2 cellular contexts compared by ENCODE assay signal in the genomic region with DNA sequence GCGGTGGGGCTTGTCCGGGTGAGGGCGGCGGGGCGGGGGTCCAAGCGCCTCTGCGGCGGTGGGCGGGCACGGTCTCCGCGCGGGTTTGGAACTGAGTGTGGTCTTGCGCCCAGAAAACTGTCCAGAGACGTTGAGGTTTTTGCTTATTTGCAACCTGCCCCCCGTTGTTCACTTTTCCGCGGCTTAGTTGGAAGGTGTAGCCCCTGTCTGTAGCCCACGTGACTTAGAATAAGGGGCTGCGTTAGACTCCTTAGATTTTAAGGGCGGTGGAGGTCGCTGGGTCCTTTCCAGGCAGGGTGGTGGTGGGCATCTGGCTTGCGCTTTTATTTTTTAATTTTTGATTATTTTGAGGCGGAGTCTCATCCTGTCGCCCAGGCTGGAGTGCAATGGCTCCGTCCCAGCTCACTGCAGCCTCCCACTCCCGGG.
TF ChIP-seq lines count a peak whose summit lies in the region.

No MANE protein-coding gene starts in this region.

TF ChIP-seq in HCT116, 20 proteins besides CTCF, POLR2A, EP300 and RAD21 (continued from another document):
- TF ChIP-seq, protein P1, sequence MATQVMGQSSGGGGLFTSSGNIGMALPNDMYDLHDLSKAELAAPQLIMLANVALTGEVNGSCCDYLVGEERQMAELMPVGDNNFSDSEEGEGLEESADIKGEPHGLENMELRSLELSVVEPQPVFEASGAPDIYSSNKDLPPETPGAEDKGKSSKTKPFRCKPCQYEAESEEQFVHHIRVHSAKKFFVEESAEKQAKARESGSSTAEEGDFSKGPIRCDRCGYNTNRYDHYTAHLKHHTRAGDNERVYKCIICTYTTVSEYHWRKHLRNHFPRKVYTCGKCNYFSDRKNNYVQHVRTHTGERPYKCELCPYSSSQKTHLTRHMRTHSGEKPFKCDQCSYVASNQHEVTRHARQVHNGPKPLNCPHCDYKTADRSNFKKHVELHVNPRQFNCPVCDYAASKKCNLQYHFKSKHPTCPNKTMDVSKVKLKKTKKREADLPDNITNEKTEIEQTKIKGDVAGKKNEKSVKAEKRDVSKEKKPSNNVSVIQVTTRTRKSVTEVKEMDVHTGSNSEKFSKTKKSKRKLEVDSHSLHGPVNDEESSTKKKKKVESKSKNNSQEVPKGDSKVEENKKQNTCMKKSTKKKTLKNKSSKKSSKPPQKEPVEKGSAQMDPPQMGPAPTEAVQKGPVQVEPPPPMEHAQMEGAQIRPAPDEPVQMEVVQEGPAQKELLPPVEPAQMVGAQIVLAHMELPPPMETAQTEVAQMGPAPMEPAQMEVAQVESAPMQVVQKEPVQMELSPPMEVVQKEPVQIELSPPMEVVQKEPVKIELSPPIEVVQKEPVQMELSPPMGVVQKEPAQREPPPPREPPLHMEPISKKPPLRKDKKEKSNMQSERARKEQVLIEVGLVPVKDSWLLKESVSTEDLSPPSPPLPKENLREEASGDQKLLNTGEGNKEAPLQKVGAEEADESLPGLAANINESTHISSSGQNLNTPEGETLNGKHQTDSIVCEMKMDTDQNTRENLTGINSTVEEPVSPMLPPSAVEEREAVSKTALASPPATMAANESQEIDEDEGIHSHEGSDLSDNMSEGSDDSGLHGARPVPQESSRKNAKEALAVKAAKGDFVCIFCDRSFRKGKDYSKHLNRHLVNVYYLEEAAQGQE (IDR thresholded peaks at IDR 0.05; ENCODE audit: low read depth) = no peak
- no peak for TF ChIP-seq SP1 (IDR thresholded peaks at IDR 0.05; ENCODE audit: low read depth)
TF ChIP-seq in HCT116: peak in this region for 0.

TF ChIP-seq in SK-N-SH, 30 proteins besides CTCF, POLR2A, EP300 and RAD21 (continued from another document):
- TF ChIP-seq, protein P2, sequence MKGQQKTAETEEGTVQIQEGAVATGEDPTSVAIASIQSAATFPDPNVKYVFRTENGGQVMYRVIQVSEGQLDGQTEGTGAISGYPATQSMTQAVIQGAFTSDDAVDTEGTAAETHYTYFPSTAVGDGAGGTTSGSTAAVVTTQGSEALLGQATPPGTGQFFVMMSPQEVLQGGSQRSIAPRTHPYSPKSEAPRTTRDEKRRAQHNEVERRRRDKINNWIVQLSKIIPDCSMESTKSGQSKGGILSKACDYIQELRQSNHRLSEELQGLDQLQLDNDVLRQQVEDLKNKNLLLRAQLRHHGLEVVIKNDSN (IDR thresholded peaks at IDR 0.05; ENCODE audit: borderline replicate concordance, low read depth) = peak; percentile 61; the same call in 1 of the 2 replicates
